1 cellular context compared by ENCODE assay signal in the genomic region with DNA sequence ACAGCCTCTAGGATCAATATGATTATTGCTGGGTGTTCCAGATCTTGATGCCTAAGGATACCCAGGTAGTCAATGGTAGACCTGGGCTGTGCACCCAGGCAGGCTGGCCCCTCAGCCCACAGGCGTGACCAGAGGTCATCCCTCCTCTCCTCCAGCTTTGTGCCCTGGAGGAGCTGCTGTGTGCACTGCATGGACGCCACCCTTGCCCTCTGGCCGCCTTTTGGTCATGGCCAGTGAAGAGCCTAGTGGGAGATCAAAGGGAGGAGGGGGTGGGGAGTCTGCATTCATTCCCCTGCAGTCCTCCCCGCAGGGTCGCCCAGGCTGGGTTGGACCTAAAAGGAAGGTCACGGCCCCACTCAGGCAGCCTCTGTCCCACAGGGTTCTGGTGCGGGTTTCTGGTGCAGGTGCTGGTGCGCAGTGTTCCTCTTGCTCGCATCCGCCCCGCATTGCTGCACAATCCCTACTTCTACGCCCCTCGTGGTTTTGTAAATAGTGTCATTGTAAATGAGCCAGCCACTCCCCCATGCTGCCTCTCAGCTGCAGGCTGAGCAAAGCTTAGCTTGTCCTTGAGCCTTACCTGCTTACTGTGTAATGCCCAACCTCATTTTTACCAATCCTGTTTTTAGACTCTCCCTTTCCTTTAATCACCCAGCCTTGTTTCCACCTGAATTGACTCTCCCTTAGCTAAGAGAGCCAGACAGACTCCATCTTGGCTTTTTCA.
TF ChIP-seq lines count a peak whose summit lies in the region.

No MANE protein-coding gene starts in this region.

TF ChIP-seq in HepG2, 621 proteins besides CTCF, POLR2A, EP300 and RAD21 (continued from another document and continues in another):
- TF ChIP-seq, protein P1, sequence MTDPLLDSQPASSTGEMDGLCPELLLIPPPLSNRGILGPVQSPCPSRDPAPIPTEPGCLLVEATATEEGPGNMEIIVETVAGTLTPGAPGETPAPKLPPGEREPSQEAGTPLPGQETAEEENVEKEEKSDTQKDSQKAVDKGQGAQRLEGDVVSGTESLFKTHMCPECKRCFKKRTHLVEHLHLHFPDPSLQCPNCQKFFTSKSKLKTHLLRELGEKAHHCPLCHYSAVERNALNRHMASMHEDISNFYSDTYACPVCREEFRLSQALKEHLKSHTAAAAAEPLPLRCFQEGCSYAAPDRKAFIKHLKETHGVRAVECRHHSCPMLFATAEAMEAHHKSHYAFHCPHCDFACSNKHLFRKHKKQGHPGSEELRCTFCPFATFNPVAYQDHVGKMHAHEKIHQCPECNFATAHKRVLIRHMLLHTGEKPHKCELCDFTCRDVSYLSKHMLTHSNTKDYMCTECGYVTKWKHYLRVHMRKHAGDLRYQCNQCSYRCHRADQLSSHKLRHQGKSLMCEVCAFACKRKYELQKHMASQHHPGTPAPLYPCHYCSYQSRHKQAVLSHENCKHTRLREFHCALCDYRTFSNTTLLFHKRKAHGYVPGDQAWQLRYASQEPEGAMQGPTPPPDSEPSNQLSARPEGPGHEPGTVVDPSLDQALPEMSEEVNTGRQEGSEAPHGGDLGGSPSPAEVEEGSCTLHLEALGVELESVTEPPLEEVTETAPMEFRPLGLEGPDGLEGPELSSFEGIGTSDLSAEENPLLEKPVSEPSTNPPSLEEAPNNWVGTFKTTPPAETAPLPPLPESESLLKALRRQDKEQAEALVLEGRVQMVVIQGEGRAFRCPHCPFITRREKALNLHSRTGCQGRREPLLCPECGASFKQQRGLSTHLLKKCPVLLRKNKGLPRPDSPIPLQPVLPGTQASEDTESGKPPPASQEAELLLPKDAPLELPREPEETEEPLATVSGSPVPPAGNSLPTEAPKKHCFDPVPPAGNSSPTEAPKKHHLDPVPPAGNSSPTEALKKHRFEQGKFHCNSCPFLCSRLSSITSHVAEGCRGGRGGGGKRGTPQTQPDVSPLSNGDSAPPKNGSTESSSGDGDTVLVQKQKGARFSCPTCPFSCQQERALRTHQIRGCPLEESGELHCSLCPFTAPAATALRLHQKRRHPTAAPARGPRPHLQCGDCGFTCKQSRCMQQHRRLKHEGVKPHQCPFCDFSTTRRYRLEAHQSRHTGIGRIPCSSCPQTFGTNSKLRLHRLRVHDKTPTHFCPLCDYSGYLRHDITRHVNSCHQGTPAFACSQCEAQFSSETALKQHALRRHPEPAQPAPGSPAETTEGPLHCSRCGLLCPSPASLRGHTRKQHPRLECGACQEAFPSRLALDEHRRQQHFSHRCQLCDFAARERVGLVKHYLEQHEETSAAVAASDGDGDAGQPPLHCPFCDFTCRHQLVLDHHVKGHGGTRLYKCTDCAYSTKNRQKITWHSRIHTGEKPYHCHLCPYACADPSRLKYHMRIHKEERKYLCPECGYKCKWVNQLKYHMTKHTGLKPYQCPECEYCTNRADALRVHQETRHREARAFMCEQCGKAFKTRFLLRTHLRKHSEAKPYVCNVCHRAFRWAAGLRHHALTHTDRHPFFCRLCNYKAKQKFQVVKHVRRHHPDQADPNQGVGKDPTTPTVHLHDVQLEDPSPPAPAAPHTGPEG (CRISPR knock-in tag; IDR thresholded peaks at IDR 0.05), result peak; percentile 91
- no peak for TF ChIP-seq ZNF546 (CRISPR knock-in tag; conservative IDR thresholded peaks at IDR 0.05)
- TF ChIP-seq ZNF3 (CRISPR knock-in tag; IDR thresholded peaks at IDR 0.05), result peak; percentile 43; the same call in 1 of the 2 replicates
- no peak; the same call in 1 of the 2 replicates for TF ChIP-seq ZNF724P (CRISPR knock-in tag; IDR thresholded peaks at IDR 0.05; ENCODE audit: borderline replicate concordance)
- peak; percentile 97 for TF ChIP-seq ZNF563 (CRISPR knock-in tag; IDR thresholded peaks at IDR 0.05)
- peak; percentile 86 for TF ChIP-seq ARHGAP35 (CRISPR knock-in tag; IDR thresholded peaks at IDR 0.05; ENCODE audit: borderline replicate concordance)
- TF ChIP-seq SRY (CRISPR knock-in tag; IDR thresholded peaks at IDR 0.05), result peak; percentile 79; the same call in 1 of the 2 replicates
- TF ChIP-seq ZNF282 (IDR thresholded peaks at IDR 0.05; ENCODE audit: partially characterized antibody), result no peak
- TF ChIP-seq MIXL1 (CRISPR knock-in tag; IDR thresholded peaks at IDR 0.05), result peak; percentile 90
- TF ChIP-seq ETV6 (CRISPR knock-in tag; conservative IDR thresholded peaks at IDR 0.05), result peak; percentile 84; the same call in 1 of the 2 replicates
- peak; percentile 100 for TF ChIP-seq ZKSCAN8 (CRISPR knock-in tag; IDR thresholded peaks at IDR 0.05; ENCODE audit: borderline replicate concordance)
- TF ChIP-seq DNMT3B (CRISPR knock-in tag; conservative IDR thresholded peaks at IDR 0.05), result no peak; the same call in 1 of the 2 replicates
- TF ChIP-seq, protein P2, sequence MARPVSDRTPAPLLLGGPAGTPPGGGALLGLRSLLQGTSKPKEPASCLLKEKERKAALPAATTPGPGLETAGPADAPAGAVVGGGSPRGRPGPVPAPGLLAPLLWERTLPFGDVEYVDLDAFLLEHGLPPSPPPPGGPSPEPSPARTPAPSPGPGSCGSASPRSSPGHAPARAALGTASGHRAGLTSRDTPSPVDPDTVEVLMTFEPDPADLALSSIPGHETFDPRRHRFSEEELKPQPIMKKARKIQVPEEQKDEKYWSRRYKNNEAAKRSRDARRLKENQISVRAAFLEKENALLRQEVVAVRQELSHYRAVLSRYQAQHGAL (CRISPR knock-in tag; IDR thresholded peaks at IDR 0.05; ENCODE audit: not compliant biosample characterization), result no peak
- TF ChIP-seq THYN1 (CRISPR knock-in tag; IDR thresholded peaks at IDR 0.05; ENCODE audit: borderline replicate concordance, low read depth), result no peak; the same call in 1 of the 2 replicates
- TF ChIP-seq HNF4A (CRISPR knock-in tag; IDR thresholded peaks at IDR 0.05), result peak; percentile 96
- no peak for TF ChIP-seq FOSL1 (CRISPR knock-in tag; IDR thresholded peaks at IDR 0.05; ENCODE audit: borderline replicate concordance)
- peak; percentile 97 for TF ChIP-seq CBX5 (CRISPR knock-in tag; IDR thresholded peaks at IDR 0.05; ENCODE audit: borderline replicate concordance)
- TF ChIP-seq, protein P3, sequence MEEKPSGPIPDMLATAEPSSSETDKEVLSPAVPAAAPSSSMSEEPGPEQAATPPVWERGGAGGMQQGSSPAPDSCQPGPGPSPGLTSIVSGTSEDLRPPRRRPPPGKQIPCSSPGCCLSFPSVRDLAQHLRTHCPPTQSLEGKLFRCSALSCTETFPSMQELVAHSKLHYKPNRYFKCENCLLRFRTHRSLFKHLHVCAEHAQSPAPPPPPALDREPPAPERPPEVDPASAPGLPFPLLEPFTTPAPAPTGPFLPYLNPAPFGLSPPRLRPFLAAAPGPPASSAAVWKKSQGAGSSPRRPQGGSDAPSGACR (CRISPR knock-in tag; IDR thresholded peaks at IDR 0.05), result peak; percentile 98
- TF ChIP-seq NFKBIZ (CRISPR knock-in tag; IDR thresholded peaks at IDR 0.05), result peak; percentile 96; the same call in 1 of the 2 replicates
- peak; percentile 82 for TF ChIP-seq MXD3 (CRISPR knock-in tag; IDR thresholded peaks at IDR 0.05)
- TF ChIP-seq ATF7 (IDR thresholded peaks at IDR 0.05), result no peak
- TF ChIP-seq ATF7 (CRISPR knock-in tag; IDR thresholded peaks at IDR 0.05), result peak; percentile 97
- TF ChIP-seq ZC3H13 (CRISPR knock-in tag; IDR thresholded peaks at IDR 0.05), result no peak
- TF ChIP-seq ZSCAN20 (CRISPR knock-in tag; IDR thresholded peaks at IDR 0.05; ENCODE audit: borderline replicate concordance), result peak; percentile 60; the same call in 1 of the 2 replicates
- peak; percentile 98 for TF ChIP-seq HNF1B (CRISPR knock-in tag; IDR thresholded peaks at IDR 0.05)
- peak; percentile 94 for TF ChIP-seq CAMTA2 (CRISPR knock-in tag; IDR thresholded peaks at IDR 0.05; ENCODE audit: borderline replicate concordance)
- TF ChIP-seq ARNT (IDR thresholded peaks at IDR 0.05), result no peak
- no peak; the same call in 1 of the 2 replicates for TF ChIP-seq ZNF367 (CRISPR knock-in tag; IDR thresholded peaks at IDR 0.05; ENCODE audit: borderline replicate concordance)
- peak; percentile 62; the same call in 1 of the 2 replicates for TF ChIP-seq ETS1 (CRISPR knock-in tag; IDR thresholded peaks at IDR 0.05)
- TF ChIP-seq ZNF616 (CRISPR knock-in tag; IDR thresholded peaks at IDR 0.05; ENCODE audit: low read depth), result peak; percentile 67
- TF ChIP-seq, protein P4, sequence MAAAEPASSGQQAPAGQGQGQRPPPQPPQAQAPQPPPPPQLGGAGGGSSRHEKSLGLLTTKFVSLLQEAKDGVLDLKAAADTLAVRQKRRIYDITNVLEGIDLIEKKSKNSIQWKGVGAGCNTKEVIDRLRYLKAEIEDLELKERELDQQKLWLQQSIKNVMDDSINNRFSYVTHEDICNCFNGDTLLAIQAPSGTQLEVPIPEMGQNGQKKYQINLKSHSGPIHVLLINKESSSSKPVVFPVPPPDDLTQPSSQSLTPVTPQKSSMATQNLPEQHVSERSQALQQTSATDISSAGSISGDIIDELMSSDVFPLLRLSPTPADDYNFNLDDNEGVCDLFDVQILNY (CRISPR knock-in tag; conservative IDR thresholded peaks at IDR 0.05), result 0 out of 2 replicates have a peak, but pooled peaks have one; percentile 20
- peak; percentile 86 for TF ChIP-seq MIER2 (CRISPR knock-in tag; IDR thresholded peaks at IDR 0.05)
- no peak for TF ChIP-seq FLYWCH1 (CRISPR knock-in tag; IDR thresholded peaks at IDR 0.05)
- peak; percentile 90 for TF ChIP-seq ZIK1 (CRISPR knock-in tag; IDR thresholded peaks at IDR 0.05; ENCODE audit: borderline replicate concordance, low read depth)
- TF ChIP-seq XBP1 (CRISPR knock-in tag; IDR thresholded peaks at IDR 0.05), result no peak
- TF ChIP-seq ZBTB10 (CRISPR knock-in tag; IDR thresholded peaks at IDR 0.05; ENCODE audit: borderline replicate concordance), result no peak; the same call in 1 of the 2 replicates
- peak; percentile 95 for TF ChIP-seq ZNF205 (CRISPR knock-in tag; IDR thresholded peaks at IDR 0.05)
- TF ChIP-seq PHF20 (CRISPR knock-in tag; IDR thresholded peaks at IDR 0.05), result peak; percentile 64; the same call in 1 of the 2 replicates
- peak; percentile 78; the same call in 1 of the 2 replicates for TF ChIP-seq SMAD9 (CRISPR knock-in tag; IDR thresholded peaks at IDR 0.05)
- TF ChIP-seq, protein P5, sequence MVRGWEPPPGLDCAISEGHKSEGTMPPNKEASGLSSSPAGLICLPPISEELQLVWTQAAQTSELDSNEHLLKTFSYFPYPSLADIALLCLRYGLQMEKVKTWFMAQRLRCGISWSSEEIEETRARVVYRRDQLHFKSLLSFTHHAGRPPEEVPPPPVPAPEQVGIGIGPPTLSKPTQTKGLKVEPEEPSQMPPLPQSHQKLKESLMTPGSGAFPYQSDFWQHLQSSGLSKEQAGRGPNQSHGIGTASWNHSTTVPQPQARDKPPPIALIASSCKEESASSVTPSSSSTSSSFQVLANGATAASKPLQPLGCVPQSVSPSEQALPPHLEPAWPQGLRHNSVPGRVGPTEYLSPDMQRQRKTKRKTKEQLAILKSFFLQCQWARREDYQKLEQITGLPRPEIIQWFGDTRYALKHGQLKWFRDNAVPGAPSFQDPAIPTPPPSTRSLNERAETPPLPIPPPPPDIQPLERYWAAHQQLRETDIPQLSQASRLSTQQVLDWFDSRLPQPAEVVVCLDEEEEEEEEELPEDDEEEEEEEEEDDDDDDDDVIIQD (CRISPR knock-in tag; IDR thresholded peaks at IDR 0.05; ENCODE audit: low read depth), result peak; percentile 24; the same call in 1 of the 2 replicates
- TF ChIP-seq, protein P6, sequence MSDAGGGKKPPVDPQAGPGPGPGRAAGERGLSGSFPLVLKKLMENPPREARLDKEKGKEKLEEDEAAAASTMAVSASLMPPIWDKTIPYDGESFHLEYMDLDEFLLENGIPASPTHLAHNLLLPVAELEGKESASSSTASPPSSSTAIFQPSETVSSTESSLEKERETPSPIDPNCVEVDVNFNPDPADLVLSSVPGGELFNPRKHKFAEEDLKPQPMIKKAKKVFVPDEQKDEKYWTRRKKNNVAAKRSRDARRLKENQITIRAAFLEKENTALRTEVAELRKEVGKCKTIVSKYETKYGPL (CRISPR knock-in tag; IDR thresholded peaks at IDR 0.05), result no peak
- peak; percentile 100 for TF ChIP-seq ZNF605 (CRISPR knock-in tag; IDR thresholded peaks at IDR 0.05)
